26 cellular contexts compared by ENCODE assay signal in genomic region chr13:111629457-111629856, GRCh38.
"Had no signal": no experiment of that assay in that cellular context is flagged by ENCODE, and none has a peak within 500 bp of the region (broad histone marks: within the 10 kb centered on the region; RNA-seq: fewer than 3 reads in every experiment).

No MANE protein-coding gene starts in this region.

- H3K36me3 ChIP-seq: breast epithelium, heart left ventricle, suprapubic skin, tibial nerve had no signal

- H3K9me3 ChIP-seq: heart left ventricle, mucosa of descending colon, psoas muscle, suprapubic skin, tibial nerve had no signal

- H3K4me3 ChIP-seq: breast epithelium, heart left ventricle, lung, mucosa of descending colon, psoas muscle, suprapubic skin, tibial nerve had no signal

- H3K4me3 Mint-ChIP-seq: activated CD4-positive, alpha-beta memory T cell treated with anti-CD3 and anti-CD28 coated beads, Interleukin-2, amount 10 ng/mL, durations not matched to agents 7 days and 5 days; activated CD4-positive, alpha-beta T cell treated with anti-CD3 and anti-CD28 coated beads, Interleukin-2, amount 10 ng/mL, durations not matched to agents 7 days and 5 days; activated naive CD4-positive, alpha-beta T cell treated with anti-CD3 and anti-CD28 coated beads, Interleukin-2, amount 10 ng/mL, durations not matched to agents 7 days and 5 days; activated naive CD8-positive, alpha-beta T cell treated with anti-CD3 and anti-CD28 coated beads, Interleukin-2, amount 10 ng/mL, durations not matched to agents 7 days and 5 days; activated T-cell treated with anti-CD3 and anti-CD28 coated beads, Interleukin-2, amount 50 U/mL, for 24 hours; effector memory CD8-positive, alpha-beta T cell; immature natural killer cell; natural killer cell treated with Interleukin-12 subunit alpha and Interleukin-12 subunit beta and Interleukin-15 and Interleukin-18, amount 100 ng/mL, for 72 hours; T-helper 17 cell had no signal

- ATAC-seq: effector memory CD8-positive, alpha-beta T cell; esophagus mucosa; heart left ventricle; mucosa of descending colon; natural killer cell treated with Interleukin-12 subunit alpha and Interleukin-12 subunit beta and Interleukin-15 and Interleukin-18, amount 100 ng/mL, for 72 hours; psoas muscle; T-helper 17 cell had no signal

- H3K4me1 Mint-ChIP-seq: activated CD4-positive, alpha-beta memory T cell treated with anti-CD3 and anti-CD28 coated beads, Interleukin-2, amount 10 ng/mL, durations not matched to agents 7 days and 5 days; activated CD4-positive, alpha-beta T cell treated with anti-CD3 and anti-CD28 coated beads, Interleukin-2, amount 10 ng/mL, durations not matched to agents 7 days and 5 days; activated naive CD4-positive, alpha-beta T cell treated with anti-CD3 and anti-CD28 coated beads, Interleukin-2, amount 10 ng/mL, durations not matched to agents 7 days and 5 days; activated naive CD8-positive, alpha-beta T cell treated with anti-CD3 and anti-CD28 coated beads, Interleukin-2, amount 10 ng/mL, durations not matched to agents 7 days and 5 days; immature natural killer cell; T-helper 17 cell had no signal

- H3K36me3 Mint-ChIP-seq: activated naive CD4-positive, alpha-beta T cell treated with anti-CD3 and anti-CD28 coated beads, Interleukin-2, amount 10 ng/mL, durations not matched to agents 7 days and 5 days; activated naive CD8-positive, alpha-beta T cell treated with anti-CD3 and anti-CD28 coated beads, Interleukin-2, amount 10 ng/mL, durations not matched to agents 7 days and 5 days; immature natural killer cell; natural killer cell treated with Interleukin-12 subunit alpha and Interleukin-12 subunit beta and Interleukin-15 and Interleukin-18, amount 100 ng/mL, for 72 hours had no signal

- H3K27me3 ChIP-seq: tibial nerve had no signal

- H3K27ac Mint-ChIP-seq: activated CD4-positive, alpha-beta memory T cell treated with anti-CD3 and anti-CD28 coated beads, Interleukin-2, amount 10 ng/mL, durations not matched to agents 7 days and 5 days; activated CD4-positive, alpha-beta T cell treated with anti-CD3 and anti-CD28 coated beads, Interleukin-2, amount 10 ng/mL, durations not matched to agents 7 days and 5 days; activated naive CD4-positive, alpha-beta T cell treated with anti-CD3 and anti-CD28 coated beads, Interleukin-2, amount 10 ng/mL, durations not matched to agents 7 days and 5 days; activated naive CD8-positive, alpha-beta T cell treated with anti-CD3 and anti-CD28 coated beads, Interleukin-2, amount 10 ng/mL, durations not matched to agents 7 days and 5 days; activated T-cell treated with anti-CD3 and anti-CD28 coated beads, Interleukin-2, amount 50 U/mL, for 24 hours; effector memory CD8-positive, alpha-beta T cell; immature natural killer cell; natural killer cell treated with Interleukin-12 subunit alpha and Interleukin-12 subunit beta and Interleukin-15 and Interleukin-18, amount 100 ng/mL, for 72 hours; T-helper 17 cell had no signal

- H3K27me3 Mint-ChIP-seq: activated CD4-positive, alpha-beta memory T cell treated with anti-CD3 and anti-CD28 coated beads, Interleukin-2, amount 10 ng/mL, durations not matched to agents 7 days and 5 days; activated CD4-positive, alpha-beta T cell treated with anti-CD3 and anti-CD28 coated beads, Interleukin-2, amount 10 ng/mL, durations not matched to agents 7 days and 5 days; activated naive CD4-positive, alpha-beta T cell treated with anti-CD3 and anti-CD28 coated beads, Interleukin-2, amount 10 ng/mL, durations not matched to agents 7 days and 5 days; activated naive CD8-positive, alpha-beta T cell treated with anti-CD3 and anti-CD28 coated beads, Interleukin-2, amount 10 ng/mL, durations not matched to agents 7 days and 5 days; effector memory CD8-positive, alpha-beta T cell; T-helper 17 cell had no signal

- H3K9me3 Mint-ChIP-seq: activated CD4-positive, alpha-beta memory T cell treated with anti-CD3 and anti-CD28 coated beads, Interleukin-2, amount 10 ng/mL, durations not matched to agents 7 days and 5 days; activated CD4-positive, alpha-beta T cell treated with anti-CD3 and anti-CD28 coated beads, Interleukin-2, amount 10 ng/mL, durations not matched to agents 7 days and 5 days; activated naive CD4-positive, alpha-beta T cell treated with anti-CD3 and anti-CD28 coated beads, Interleukin-2, amount 10 ng/mL, durations not matched to agents 7 days and 5 days; activated naive CD8-positive, alpha-beta T cell treated with anti-CD3 and anti-CD28 coated beads, Interleukin-2, amount 10 ng/mL, durations not matched to agents 7 days and 5 days; activated T-cell treated with anti-CD3 and anti-CD28 coated beads, Interleukin-2, amount 50 U/mL, for 24 hours; effector memory CD8-positive, alpha-beta T cell; immature natural killer cell; natural killer cell treated with Interleukin-12 subunit alpha and Interleukin-12 subunit beta and Interleukin-15 and Interleukin-18, amount 100 ng/mL, for 72 hours had no signal

- H3K27ac ChIP-seq: breast epithelium, heart left ventricle, parathyroid adenoma, psoas muscle, suprapubic skin, tibial nerve had no signal

- H3K4me1 ChIP-seq: breast epithelium, heart left ventricle, parathyroid adenoma, psoas muscle, suprapubic skin, tibial nerve had no signal

- DNase-seq: activated CD4-positive, alpha-beta memory T cell treated with anti-CD3 and anti-CD28 coated beads, Interleukin-2, amount 10 ng/mL, durations not matched to agents 7 days and 5 days; activated CD4-positive, alpha-beta T cell treated with anti-CD3 and anti-CD28 coated beads for 1 hour; activated CD4-positive, alpha-beta T cell treated with anti-CD3 and anti-CD28 coated beads, Interleukin-2, amount 10 ng/mL, durations not matched to agents 7 days and 5 days; activated CD8-positive, alpha-beta memory T cell treated with anti-CD3 and anti-CD28 coated beads, Interleukin-2, amount 50 U/mL, for 48 hours; activated gamma-delta T cell; activated naive CD4-positive, alpha-beta T cell treated with anti-CD3 and anti-CD28 coated beads, Interleukin-2, amount 10 ng/mL, durations not matched to agents 7 days and 5 days; activated naive CD8-positive, alpha-beta T cell treated with anti-CD3 and anti-CD28 coated beads, Interleukin-2, amount 10 ng/mL, durations not matched to agents 7 days and 5 days; activated T-cell treated with anti-CD3 and anti-CD28 coated beads, Interleukin-2, amount 50 U/mL, for 24 hours; central memory CD4-positive, alpha-beta T cell; dermis blood vessel endothelial cell; effector memory CD8-positive, alpha-beta T cell; foreskin fibroblast; heart left ventricle; immature natural killer cell; mucosa of descending colon; psoas muscle; stimulated activated naive CD4-positive, alpha-beta T cell; T-helper 17 cell; T1000 had no signal
